In genomic region chr11:86923993-86924766, GRCh38 we compare ENCODE assay signal across 16 cellular contexts. TPM values are rescaled to one million over a fixed set of nuclear protein-coding genes. Genes with fewer than 3 reads are reported as not detected.
A peak's percentile ranks its signal among the peaks of the same experiment; 100 is the strongest.
DNase-seq lines count a peak whose midpoint lies in the region; TF ChIP-seq lines count a peak whose summit lies in the region.
"Had no signal": no experiment of that assay in that cellular context is flagged by ENCODE, and none has a peak within 500 bp of the region (broad histone marks: within the 10 kb centered on the region; RNA-seq: fewer than 3 reads in every experiment).

No MANE protein-coding gene starts in this region.

- H4K8ac ChIP-seq in neuronal stem cell (ENCODE audit: low read depth, low read length): no peak overlapping the region

- no peak for TF ChIP-seq EP300 in SK-N-SH (IDR thresholded peaks at IDR 0.05; ENCODE audit: borderline replicate concordance in 1 of 2, low read depth in 1 of 2, low read length in 1 of 2)

- no peaks in the 10 kb centered on the region for H3K9me3 ChIP-seq in SK-N-SH
- peaks cover 0 to 8% of the 10 kb centered on the region in 2 donors for H3K9me3 ChIP-seq in neuronal stem cell (replicated peaks in 1 of 2; ENCODE audit: control insufficient read depth in 2 of 2, insufficient read depth in 1 of 2, low read depth in 1 of 2, low read length in 2 of 2)
- H3K9me3 ChIP-seq: BE2C, gastrocnemius medialis had no signal

- H3K4me3 ChIP-seq in SK-N-SH (ENCODE audit: low read depth in 2 of 2, low read length in 1 of 2) (no peak overlapping the region), neuronal stem cell (ENCODE audit: low read length in 2 of 2) (no peak overlapping the region)
- H3K4me3 ChIP-seq: gastrocnemius medialis had no signal

- H3K4me1 Mint-ChIP-seq in activated naive CD4-positive, alpha-beta T cell treated with anti-CD3 and anti-CD28 coated beads for 36 hours (ENCODE audit: low read depth): no peaks in the 10 kb centered on the region
- H3K4me1 Mint-ChIP-seq: IgD-negative memory B cell had no signal

- TF ChIP-seq RAD21 in SK-N-SH (IDR thresholded peaks at IDR 0.05; ENCODE audit: low read length): no peak

- H3F3A ChIP-seq in SK-N-SH (replicated peaks; ENCODE audit: insufficient read depth): peaks cover 9% of the 10 kb centered on the region

- H3K36me3 ChIP-seq in SK-N-SH (replicated peaks in 1 of 2; ENCODE audit: control insufficient read depth in 1 of 2, insufficient read depth in 2 of 2, low read length in 1 of 2): peaks cover 2 to 4% of the 10 kb centered on the region in 2 experiments
- H3K36me3 ChIP-seq in neuronal stem cell (replicated peaks in 1 of 2; ENCODE audit: control insufficient read depth in 2 of 2, insufficient read depth in 2 of 2, low read length in 2 of 2): peaks cover 0 to 3% of the 10 kb centered on the region in 2 donors
- H3K36me3 ChIP-seq: BE2C, gastrocnemius medialis had no signal

- CTCF ChIA-PET in SK-N-SH (lab: Yijun Ruan, JAX): interaction anchor here (1.5 to 3.7 kb wide), 2 partner anchors 54 to 497 kb away, joined by 5 to 28 read pairs; no protein-coding TSS in a partner anchor
- CTCF ChIA-PET in activated naive CD4-positive, alpha-beta T cell treated with anti-CD3 and anti-CD28 coated beads for 36 hours (lab: Charles Lee): interaction anchor here (1.0 to 1.5 kb wide), 2 partner anchors 14 to 54 kb away, joined by 3 to 4 read pairs; no protein-coding TSS in a partner anchor

- DNase-seq in ELF-1 (ENCODE audit: low read depth, low spot score): peak; percentile 92
- no peak for DNase-seq in SK-N-SH
- peak; percentile 93 for DNase-seq in iPS DF 19.7 (ENCODE audit: low read depth, low spot score)
- DNase-seq in neuronal stem cell (ENCODE audit: low spot score): peak; percentile 51
- DNase-seq in activated naive CD4-positive, alpha-beta T cell treated with anti-CD3 and anti-CD28 coated beads for 36 hours: no peak
- DNase-seq in nucleus accumbens (lab: John Stamatoyannopoulos, UW): no peak
- DNase-seq in NCI-H2029 (lab: John Stamatoyannopoulos, UW): no peak
- no peak for DNase-seq in occipital lobe (lab: John Stamatoyannopoulos, UW)
- DNase-seq: GDM1, SIG-M5 had no signal

- H3K27me3 ChIP-seq in SK-N-SH (ENCODE audit: insufficient read depth): no peaks in the 10 kb centered on the region
- no peaks in the 10 kb centered on the region for H3K27me3 ChIP-seq in neuronal stem cell (ENCODE audit: control insufficient read depth in 3 of 3, insufficient read depth in 3 of 3, low read depth in 1 of 3, low read length in 3 of 3)
- H3K27me3 ChIP-seq: BE2C, gastrocnemius medialis had no signal

- POLR2A ChIA-PET in SK-N-SH (lab: Yijun Ruan, JAX): no interaction called here

- no peak overlapping the region for H3K18ac ChIP-seq in neuronal stem cell (ENCODE audit: low read length)

- no peaks in the 10 kb centered on the region for H3K27me3 Mint-ChIP-seq in activated naive CD4-positive, alpha-beta T cell treated with anti-CD3 and anti-CD28 coated beads for 36 hours (ENCODE audit: low read depth)
- H3K27me3 Mint-ChIP-seq: activated naive CD8-positive, alpha-beta T cell; dendritic cell treated with granulocyte-macrophage colony-stimulating factor and Interleukin-4, amounts not matched to agents 40 ng/mL and 50 ng/mL, for 4 days had no signal

- H2BK15ac ChIP-seq in neuronal stem cell (ENCODE audit: low read length): no peak overlapping the region

- H3K4me1 ChIP-seq in SK-N-SH (ENCODE audit: control insufficient read depth in 1 of 2, insufficient read depth in 2 of 2, low read depth in 1 of 2, low read length in 1 of 2): peaks cover 2 to 23% of the 10 kb centered on the region in 2 experiments; a peak in 3 of 4 replicates
- H3K4me1 ChIP-seq in neuronal stem cell (ENCODE audit: control insufficient read depth in 2 of 2, insufficient read depth in 1 of 2, low read depth in 1 of 2, low read length in 2 of 2): peaks cover 0 to 4% of the 10 kb centered on the region in 2 donors
- H3K4me1 ChIP-seq: BE2C, parathyroid adenoma had no signal

- no peaks in the 10 kb centered on the region for H3K79me1 ChIP-seq in neuronal stem cell (ENCODE audit: low read depth, low read length)

- H3K4me3 Mint-ChIP-seq in activated naive CD4-positive, alpha-beta T cell treated with anti-CD3 and anti-CD28 coated beads for 36 hours: no peak overlapping the region
- H3K4me3 Mint-ChIP-seq: activated naive CD8-positive, alpha-beta T cell; dendritic cell treated with granulocyte-macrophage colony-stimulating factor and Interleukin-4, amounts not matched to agents 40 ng/mL and 50 ng/mL, for 4 days; IgD-negative memory B cell had no signal

- no peak overlapping the region for H2AK5ac ChIP-seq in neuronal stem cell (ENCODE audit: low read depth, low read length)

- H3K27ac Mint-ChIP-seq in activated naive CD4-positive, alpha-beta T cell treated with anti-CD3 and anti-CD28 coated beads for 36 hours: no peak overlapping the region
- H3K27ac Mint-ChIP-seq: activated naive CD8-positive, alpha-beta T cell; dendritic cell treated with granulocyte-macrophage colony-stimulating factor and Interleukin-4, amounts not matched to agents 40 ng/mL and 50 ng/mL, for 4 days; IgD-negative memory B cell had no signal

- no peaks in the 10 kb centered on the region for H3K9me3 Mint-ChIP-seq in activated naive CD4-positive, alpha-beta T cell treated with anti-CD3 and anti-CD28 coated beads for 36 hours
- H3K9me3 Mint-ChIP-seq: dendritic cell treated with granulocyte-macrophage colony-stimulating factor and Interleukin-4, amounts not matched to agents 40 ng/mL and 50 ng/mL, for 4 days; IgD-negative memory B cell had no signal

- intact Hi-C loops in activated naive CD4-positive, alpha-beta T cell treated with anti-CD3 and anti-CD28 coated beads for 36 hours (cut with micrococcal nuclease): no loop called here

- H2BK5ac ChIP-seq in neuronal stem cell (ENCODE audit: low read length): no peak overlapping the region

- no peak overlapping the region for H3K23ac ChIP-seq in neuronal stem cell (ENCODE audit: low read depth, low read length, poor library complexity)

- no peak overlapping the region for H4K91ac ChIP-seq in neuronal stem cell (ENCODE audit: low read depth, low read length, poor library complexity)

- H3K9ac ChIP-seq in SK-N-SH (no peak overlapping the region), neuronal stem cell (ENCODE audit: low read depth, low read length, poor library complexity) (no peak overlapping the region)
- H3K9ac ChIP-seq: parathyroid adenoma had no signal

- no peaks in the 10 kb centered on the region for H3K79me2 ChIP-seq in SK-N-SH (ENCODE audit: insufficient read depth)
- H3K79me2 ChIP-seq: parathyroid adenoma had no signal

- H4K20me1 ChIP-seq in SK-N-SH (ENCODE audit: insufficient read depth): no peaks in the 10 kb centered on the region

- H3K4me2 ChIP-seq in SK-N-SH: 0 out of 2 replicates have a peak overlapping the region, but pooled peaks have one; percentile 35
- no peak overlapping the region for H3K4me2 ChIP-seq in neuronal stem cell (ENCODE audit: insufficient read depth, low read length, poor library complexity, severe bottlenecking)

- H3K36me3 Mint-ChIP-seq in activated naive CD4-positive, alpha-beta T cell treated with anti-CD3 and anti-CD28 coated beads for 36 hours (ENCODE audit: low read depth): no peaks in the 10 kb centered on the region
- H3K36me3 Mint-ChIP-seq: activated naive CD8-positive, alpha-beta T cell; IgD-negative memory B cell had no signal

- H3K9me2 ChIP-seq in SK-N-SH: no peaks in the 10 kb centered on the region

- H2BK12ac ChIP-seq in neuronal stem cell (ENCODE audit: low read length): no peak overlapping the region

- no peak overlapping the region for H3K4ac ChIP-seq in neuronal stem cell (ENCODE audit: low read length)

- no peak overlapping the region for H3K14ac ChIP-seq in neuronal stem cell (ENCODE audit: low read length)

- 93% methylated on average over 6 of the region's 6 CpGs for WGBS in SK-N-SH (ENCODE audit: low lambda C conversion rate)
- no CpG with 5 or more reads among the region's 6 CpGs for WGBS in neuronal stem cell (ENCODE audit: extremely low coverage in 2 of 2, insufficient read length in 2 of 2, insufficient replicate concordance in 1 of 2), 2 donors

- peak overlapping the region; percentile 16 to 34; a peak in 2 of 4 replicates for H3K27ac ChIP-seq in SK-N-SH (ENCODE audit: low read depth in 2 of 2, low read length in 1 of 2)
- H3K27ac ChIP-seq in neuronal stem cell (replicated peaks; ENCODE audit: low read length): peak overlapping the region; percentile 50
- H3K27ac ChIP-seq: gastrocnemius medialis, parathyroid adenoma had no signal

- TF ChIP-seq CTCF in SK-N-SH (IDR thresholded peaks at IDR 0.05): no peak

- H2AFZ ChIP-seq in SK-N-SH (ENCODE audit: low read depth) (no peak overlapping the region), neuronal stem cell (ENCODE audit: low read length) (no peak overlapping the region)
- H2AFZ ChIP-seq: parathyroid adenoma had no signal

- H2BK120ac ChIP-seq in neuronal stem cell (ENCODE audit: low read depth, low read length): no peak overlapping the region

RNA-seq across cellular contexts. Expression of gene FZD4, which starts 31.0 kb away (rescaled TPM):
- polyA plus RNA-seq in SK-N-SH (2012; rRNA removed): 0.72 and 0.93 TPM in 2 replicates
- 0.81 and 0.82 TPM in 2 replicates for polyA plus RNA-seq in SK-N-SH (2012; cell fraction: cytosol; rRNA removed)
- 0.62 and 1.0 TPM in 2 replicates for polyA plus RNA-seq in SK-N-SH (2012; cell fraction: nucleus; rRNA removed)
- 3.3 TPM for polyA plus RNA-seq in neuronal stem cell (2013, experiment 1 of 2)
- 3.4 TPM for polyA plus RNA-seq in neuronal stem cell (2013, experiment 2 of 2)
- total RNA-seq in activated naive CD4-positive, alpha-beta T cell treated with anti-CD3 and anti-CD28 coated beads for 36 hours: under 1 TPM; 0.38 to 0.42 TPM
- 16.1 TPM for total RNA-seq in occipital lobe
- polyA plus RNA-seq: IgD-negative memory B cell had no signal

Comparison
In these comparisons a context has a peak if more than half of its experiments do, and no peak if none do; other contexts are left out.
1. DNase-seq: peak in ELF-1 (single experiment), iPS DF 19.7 (single experiment) and neuronal stem cell (single experiment); none in SK-N-SH (single experiment), activated naive CD4-positive, alpha-beta T cell treated with anti-CD3 and anti-CD28 coated beads for 36 hours (single experiment), nucleus accumbens (0 of 56), NCI-H2029 (single experiment) and occipital lobe (single experiment).
2. RNA of gene FZD4, which starts 31.0 kb away (total RNA-seq): 16.1 TPM in occipital lobe (single experiment); 0.38 to 0.42 TPM in activated naive CD4-positive, alpha-beta T cell treated with anti-CD3 and anti-CD28 coated beads for 36 hours; every median in the first group is over 10 times any median in the second.